8 cellular contexts compared by ENCODE assay signal in the genomic region with DNA sequence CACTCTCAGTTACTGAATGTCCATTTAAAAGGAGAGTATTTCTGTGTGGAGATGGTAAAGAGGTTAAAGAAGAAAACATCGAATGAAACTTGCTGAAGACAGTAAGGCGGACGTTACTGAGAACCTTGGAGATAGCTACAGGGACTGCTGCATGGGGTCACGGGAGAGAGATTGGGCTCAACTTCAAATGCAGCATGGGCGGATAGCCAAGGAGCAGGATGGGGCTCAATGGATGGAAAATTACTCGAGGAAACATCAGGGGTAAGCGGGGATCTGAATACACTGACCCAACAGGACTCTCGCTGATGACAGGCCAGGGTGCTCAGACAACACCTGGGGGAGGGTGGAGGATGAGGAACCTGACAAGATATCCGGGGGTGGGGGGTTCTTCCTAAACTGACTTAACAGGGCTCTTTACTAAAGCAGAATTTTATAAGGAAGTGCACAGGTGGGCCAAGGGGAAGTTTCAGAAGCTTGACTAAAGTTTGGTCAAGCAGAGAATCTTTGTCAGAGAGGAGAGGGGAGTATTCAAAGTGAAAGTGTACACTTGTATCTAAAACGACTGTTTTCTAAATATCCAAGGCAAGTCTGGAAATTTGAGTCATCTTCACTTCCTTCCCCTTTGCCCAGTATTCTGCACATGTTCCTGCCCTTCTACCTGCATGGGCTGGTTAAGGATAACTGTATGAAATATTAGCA. TPM values are rescaled to one million over a fixed set of nuclear protein-coding genes. Genes with fewer than 3 reads are reported as not detected.
DNase-seq lines count a peak whose midpoint lies in the region; ATAC-seq and TF ChIP-seq lines count a peak whose summit lies in the region.

No MANE protein-coding gene starts in this region.

- H3K36me3 Mint-ChIP-seq in activated B cell treated with CpG ODN at 0.5 μM for 24 hours (ENCODE audit: low read depth) = no peaks in the 10 kb centered on the region
- H3K36me3 Mint-ChIP-seq in stimulated activated effector memory CD8-positive, alpha-beta T cell treated with anti-CD3 and anti-CD28 coated beads, Interleukin-12 subunit alpha, Interleukin-12 subunit beta, amount 100 ng/mL, for 72 hours = peaks cover 11% of the 10 kb centered on the region
- no peaks in the 10 kb centered on the region for H3K36me3 Mint-ChIP-seq in activated CD4-positive, alpha-beta T cell treated with anti-CD3 and anti-CD28 coated beads, Interleukin-2, amount 10 ng/mL, durations not matched to agents 7 days and 5 days (ENCODE audit: low read depth)

- H3K4me1 Mint-ChIP-seq in activated B cell treated with CpG ODN at 0.5 μM for 24 hours = peaks cover 32% of the 10 kb centered on the region
- peaks cover 21% of the 10 kb centered on the region for H3K4me1 Mint-ChIP-seq in stimulated activated effector memory CD8-positive, alpha-beta T cell treated with anti-CD3 and anti-CD28 coated beads, Interleukin-12 subunit alpha, Interleukin-12 subunit beta, amount 100 ng/mL, for 72 hours
- peaks cover 26% of the 10 kb centered on the region for H3K4me1 Mint-ChIP-seq in activated CD4-positive, alpha-beta T cell treated with anti-CD3 and anti-CD28 coated beads, Interleukin-2, amount 10 ng/mL, durations not matched to agents 7 days and 5 days

- no peaks in the 10 kb centered on the region for H3K9me3 Mint-ChIP-seq in activated B cell treated with CpG ODN at 0.5 μM for 24 hours
- H3K9me3 Mint-ChIP-seq in stimulated activated effector memory CD8-positive, alpha-beta T cell treated with anti-CD3 and anti-CD28 coated beads, Interleukin-12 subunit alpha, Interleukin-12 subunit beta, amount 100 ng/mL, for 72 hours = no peaks in the 10 kb centered on the region
- H3K9me3 Mint-ChIP-seq in activated CD4-positive, alpha-beta T cell treated with anti-CD3 and anti-CD28 coated beads, Interleukin-2, amount 10 ng/mL, durations not matched to agents 7 days and 5 days = no peaks in the 10 kb centered on the region

- no peak for TF ChIP-seq CTCF in activated B cell treated with CpG ODN at 0.5 μM for 24 hours (IDR thresholded peaks at IDR 0.05)

- H3K27ac Mint-ChIP-seq in activated B cell treated with CpG ODN at 0.5 μM for 24 hours = peak overlapping the region; percentile 70
- peak overlapping the region; percentile 87 for H3K27ac Mint-ChIP-seq in stimulated activated effector memory CD8-positive, alpha-beta T cell treated with anti-CD3 and anti-CD28 coated beads, Interleukin-12 subunit alpha, Interleukin-12 subunit beta, amount 100 ng/mL, for 72 hours
- no peak overlapping the region for H3K27ac Mint-ChIP-seq in activated CD4-positive, alpha-beta T cell treated with anti-CD3 and anti-CD28 coated beads, Interleukin-2, amount 10 ng/mL, durations not matched to agents 7 days and 5 days

- peak overlapping the region; percentile 35 for H3K4me3 Mint-ChIP-seq in activated B cell treated with CpG ODN at 0.5 μM for 24 hours
- H3K4me3 Mint-ChIP-seq in stimulated activated effector memory CD8-positive, alpha-beta T cell treated with anti-CD3 and anti-CD28 coated beads, Interleukin-12 subunit alpha, Interleukin-12 subunit beta, amount 100 ng/mL, for 72 hours = peak overlapping the region; percentile 31
- no peak overlapping the region for H3K4me3 Mint-ChIP-seq in activated CD4-positive, alpha-beta T cell treated with anti-CD3 and anti-CD28 coated beads, Interleukin-2, amount 10 ng/mL, durations not matched to agents 7 days and 5 days

- DNase-seq in AML-193 (lab: John Stamatoyannopoulos, UW) (peak; percentile 40 to 56), activated B cell treated with CpG ODN at 0.5 μM for 24 hours (no peak), erythroblast (lab: John Stamatoyannopoulos, UW) (no peak)
- DNase-seq in stimulated activated effector memory CD8-positive, alpha-beta T cell treated with anti-CD3 and anti-CD28 coated beads, Interleukin-12 subunit alpha, Interleukin-12 subunit beta, amount 100 ng/mL, for 72 hours (ENCODE audit: low spot score in 2 of 2) = no peak
- no peak for DNase-seq in effector CD8-positive, alpha-beta T cell (lab: John Stamatoyannopoulos, UW)
- no peak for DNase-seq in activated CD4-positive, alpha-beta T cell treated with anti-CD3 and anti-CD28 coated beads, Interleukin-2, amount 10 ng/mL, durations not matched to agents 7 days and 5 days

- intact Hi-C loops in activated B cell treated with CpG ODN at 0.5 μM for 24 hours (cut with micrococcal nuclease) = loop anchor here (5.0 kb wide), 2 partner anchors 94 to 314 kb away; no protein-coding TSS in a partner anchor

- POLR2A ChIA-PET in activated B cell treated with CpG ODN at 0.5 μM for 24 hours (lab: Charles Lee) = interaction anchor here (0.7 kb wide), 1 partner anchor 1993 kb away, joined by 3 read pairs; no protein-coding TSS in a partner anchor
- POLR2A ChIA-PET in activated CD4-positive, alpha-beta T cell treated with anti-CD3 and anti-CD28 coated beads, Interleukin-2, amount 10 ng/mL, durations not matched to agents 7 days and 5 days (lab: Charles Lee) = interaction anchor here (0.7 kb wide), 1 partner anchor 545 kb away, joined by 3 read pairs; no protein-coding TSS in a partner anchor

- TF ChIP-seq POLR2A in erythroblast (IDR thresholded peaks at IDR 0.05; ENCODE audit: low read length) = no peak

- peak; percentile 61 for ATAC-seq in GM19023 (IDR thresholded peaks at IDR 0.05; ENCODE audit: unreplicated experiment)
- ATAC-seq in HG03066 (IDR thresholded peaks at IDR 0.05; ENCODE audit: low read depth, unreplicated experiment) = peak; percentile 74
- peak; percentile 70 for ATAC-seq in activated B cell treated with CpG ODN at 0.5 μM for 24 hours (ENCODE audit: low read depth)
- ATAC-seq in stimulated activated effector memory CD8-positive, alpha-beta T cell treated with anti-CD3 and anti-CD28 coated beads, Interleukin-12 subunit alpha, Interleukin-12 subunit beta, amount 100 ng/mL, for 72 hours = peak; percentile 71

- no peaks in the 10 kb centered on the region for H3K27me3 Mint-ChIP-seq in activated B cell treated with CpG ODN at 0.5 μM for 24 hours
- no peaks in the 10 kb centered on the region for H3K27me3 Mint-ChIP-seq in activated CD4-positive, alpha-beta T cell treated with anti-CD3 and anti-CD28 coated beads, Interleukin-2, amount 10 ng/mL, durations not matched to agents 7 days and 5 days

- CTCF ChIA-PET in activated B cell treated with CpG ODN at 0.5 μM for 24 hours (lab: Charles Lee) = interaction anchor here (1.0 to 1.6 kb wide), 2 partner anchors 546 to 551 kb away, joined by 3 to 7 read pairs; no protein-coding TSS in a partner anchor
- CTCF ChIA-PET in activated CD4-positive, alpha-beta T cell treated with anti-CD3 and anti-CD28 coated beads, Interleukin-2, amount 10 ng/mL, durations not matched to agents 7 days and 5 days (lab: Charles Lee) = interaction anchor here (0.6 to 1.7 kb wide), 4 partner anchors 14 to 249 kb away, joined by 3 to 5 read pairs (median 4); no protein-coding TSS in a partner anchor

RNA-seq across cellular contexts. Expression of a gene that starts 22.8 kb away (rescaled TPM):
- not detected in 2 replicates for total RNA-seq in activated B cell treated with CpG ODN at 0.5 μM for 24 hours
- total RNA-seq in activated CD4-positive, alpha-beta T cell treated with anti-CD3 and anti-CD28 coated beads, Interleukin-2, amount 10 ng/mL, durations not matched to agents 7 days and 5 days = not detected

RNA-seq across cellular contexts. Expression of a gene that starts 45.1 kb away (rescaled TPM):
- total RNA-seq in activated B cell treated with CpG ODN at 0.5 μM for 24 hours = 14.0 and 14.6 TPM in 2 replicates
- 10 to 100 TPM; 22.5 to 27.3 TPM for total RNA-seq in activated CD4-positive, alpha-beta T cell treated with anti-CD3 and anti-CD28 coated beads, Interleukin-2, amount 10 ng/mL, durations not matched to agents 7 days and 5 days

Comparison
In these comparisons a context has a peak if more than half of its experiments do, and no peak if none do; other contexts are left out.
1. DNase-seq: peak in AML-193 (2 of 2); none in activated B cell treated with CpG ODN at 0.5 μM for 24 hours (single experiment), stimulated activated effector memory CD8-positive, alpha-beta T cell treated with anti-CD3 and anti-CD28 coated beads, Interleukin-12 subunit alpha, Interleukin-12 subunit beta, amount 100 ng/mL, for 72 hours (0 of 2), erythroblast (0 of 2), effector CD8-positive, alpha-beta T cell (single experiment) and activated CD4-positive, alpha-beta T cell treated with anti-CD3 and anti-CD28 coated beads, Interleukin-2, amount 10 ng/mL, durations not matched to agents 7 days and 5 days (single experiment).
2. Peak in every context shown above with its lines, with median percentiles within 50 percentile points of each other: ATAC-seq.